15 cellular contexts compared by ENCODE assay signal in genomic region chr1:179813626-179814351, GRCh38.
A peak's percentile ranks its signal among the peaks of the same experiment; 100 is the strongest.
DNase-seq lines count a peak whose midpoint lies in the region; ATAC-seq, FAIRE-seq and TF ChIP-seq lines count a peak whose summit lies in the region.
"Had no signal": no experiment of that assay in that cellular context is flagged by ENCODE, and none has a peak within 500 bp of the region (broad histone marks: within the 10 kb centered on the region; RNA-seq: fewer than 3 reads in every experiment).

No MANE protein-coding gene starts in this region.

- H3K36me3 ChIP-seq in H7 (replicated peaks; ENCODE audit: control insufficient read depth, insufficient read depth, low read length): no peaks in the 10 kb centered on the region
- H3K36me3 ChIP-seq in astrocyte (ENCODE audit: insufficient read depth, low read length): no peaks in the 10 kb centered on the region
- H3K36me3 ChIP-seq: esophagus muscularis mucosa, left lung, stomach had no signal

- no peak overlapping the region for H3K27ac Mint-ChIP-seq in astrocyte (ENCODE audit: unreplicated experiment)
- H3K27ac Mint-ChIP-seq in naive thymus-derived CD8-positive, alpha-beta T cell: peak overlapping the region in 7 of 10 donors; percentile 70 to 99 (median 96)
- H3K27ac Mint-ChIP-seq: activated T-cell treated with anti-CD3 and anti-CD28 coated beads, Interleukin-2, amount 50 U/mL, for 72 hours had no signal

- TF ChIP-seq CTCF in 22Rv1 (IDR thresholded peaks at IDR 0.05): no peak
- no peak for TF ChIP-seq CTCF in astrocyte (IDR thresholded peaks at IDR 0.05; ENCODE audit: insufficient read depth, low read depth, low read length)

- no peak overlapping the region for H2AFZ ChIP-seq in astrocyte (ENCODE audit: low read depth, low read length)

- POLR2A ChIA-PET in naive thymus-derived CD8-positive, alpha-beta T cell (lab: Charles Lee): interaction anchor here (1.2 to 2.6 kb wide), 4 partner anchors 18 to 69 kb away, joined by 5 to 18 read pairs (median 12); partner anchors contain the start of gene TOR1AIP1

- H3K4me3 ChIP-seq in H7 (ENCODE audit: insufficient read depth, low read depth, low read length) (no peak overlapping the region), astrocyte (ENCODE audit: insufficient read depth, low read depth, low read length) (no peak overlapping the region)

- H3K9me3 Mint-ChIP-seq in astrocyte (ENCODE audit: unreplicated experiment): no peaks in the 10 kb centered on the region
- H3K9me3 Mint-ChIP-seq in naive thymus-derived CD8-positive, alpha-beta T cell: no peaks in the 10 kb centered on the region
- H3K9me3 Mint-ChIP-seq: activated T-cell treated with anti-CD3 and anti-CD28 coated beads, Interleukin-2, amount 50 U/mL, for 72 hours had no signal

- H3K27me3 Mint-ChIP-seq in astrocyte (ENCODE audit: low read depth, unreplicated experiment): peaks cover 64% of the 10 kb centered on the region
- peaks cover 0 to 22% (median 4%) of the 10 kb centered on the region in 5 donors for H3K27me3 Mint-ChIP-seq in naive thymus-derived CD8-positive, alpha-beta T cell

- no peaks in the 10 kb centered on the region for H4K20me1 ChIP-seq in astrocyte (ENCODE audit: insufficient read depth, low read length)

- no peaks in the 10 kb centered on the region for H3K79me2 ChIP-seq in astrocyte (ENCODE audit: insufficient read depth, low read length)

- no peak overlapping the region for H3K9ac ChIP-seq in astrocyte (ENCODE audit: low read length)

- no peak overlapping the region for H3K4me3 Mint-ChIP-seq in astrocyte (ENCODE audit: unreplicated experiment)
- peak overlapping the region in 6 of 10 donors; percentile 91 to 98 (median 94) for H3K4me3 Mint-ChIP-seq in naive thymus-derived CD8-positive, alpha-beta T cell

- peak overlapping the region; percentile 94 for H3K4me2 ChIP-seq in astrocyte (ENCODE audit: low read length)

- DNase-seq in H7 (peak; percentile 54), astrocyte (ENCODE audit: low read depth) (no peak), NCI-H524 (lab: John Stamatoyannopoulos, UW) (no peak), NCI-H526 treated with DMSO at 0.1 percent for 48 hours (lab: John Stamatoyannopoulos, UW) (no peak)
- DNase-seq in naive thymus-derived CD8-positive, alpha-beta T cell: no peak
- DNase-seq: activated CD4-positive, alpha-beta T cell treated with anti-CD3 and anti-CD28 coated beads, Interleukin-2, amount 50 U/mL, for 1 hour; activated T-cell treated with anti-CD3 and anti-CD28 coated beads, Interleukin-2, amount 50 U/mL, for 72 hours; Karpas-422; stomach had no signal

- FAIRE-seq in astrocyte (lab: Jason Lieb, UNC): no peak
- FAIRE-seq: RCC 7860 had no signal

- peaks cover 3% of the 10 kb centered on the region for H3K36me3 Mint-ChIP-seq in astrocyte (ENCODE audit: low read depth, unreplicated experiment)
- no peaks in the 10 kb centered on the region for H3K36me3 Mint-ChIP-seq in naive thymus-derived CD8-positive, alpha-beta T cell

- ATAC-seq in naive thymus-derived CD8-positive, alpha-beta T cell: no peak
- no peak for ATAC-seq in HG03342 (IDR thresholded peaks at IDR 0.05; ENCODE audit: unreplicated experiment)
- no peak for ATAC-seq in HG03025 (IDR thresholded peaks at IDR 0.05; ENCODE audit: low FRiP score, unreplicated experiment)

- H3K4me1 ChIP-seq in astrocyte (ENCODE audit: insufficient read depth, low read length): peaks cover 15% of the 10 kb centered on the region

- H3K27ac ChIP-seq in 22Rv1 (peak overlapping the region; percentile 46; the same call in 1 of the 2 replicates), astrocyte (ENCODE audit: low read depth, low read length) (no peak overlapping the region)
- H3K27ac ChIP-seq: left lung had no signal

- H3K27me3 ChIP-seq in H7 (ENCODE audit: control insufficient read depth, insufficient read depth, low read length): peaks cover 17% of the 10 kb centered on the region
- peaks cover 36% of the 10 kb centered on the region for H3K27me3 ChIP-seq in astrocyte (ENCODE audit: insufficient read depth, low read length)

- H3K4me1 Mint-ChIP-seq in astrocyte (ENCODE audit: low read depth, unreplicated experiment): peaks cover 13% of the 10 kb centered on the region
- H3K4me1 Mint-ChIP-seq in naive thymus-derived CD8-positive, alpha-beta T cell: peaks cover 10 to 27% (median 23%) of the 10 kb centered on the region in 4 donors

- H3K9me3 ChIP-seq in astrocyte (ENCODE audit: insufficient read depth, low read depth, low read length): no peaks in the 10 kb centered on the region
- H3K9me3 ChIP-seq: esophagus muscularis mucosa, left lung, stomach had no signal
